In the genomic region with DNA sequence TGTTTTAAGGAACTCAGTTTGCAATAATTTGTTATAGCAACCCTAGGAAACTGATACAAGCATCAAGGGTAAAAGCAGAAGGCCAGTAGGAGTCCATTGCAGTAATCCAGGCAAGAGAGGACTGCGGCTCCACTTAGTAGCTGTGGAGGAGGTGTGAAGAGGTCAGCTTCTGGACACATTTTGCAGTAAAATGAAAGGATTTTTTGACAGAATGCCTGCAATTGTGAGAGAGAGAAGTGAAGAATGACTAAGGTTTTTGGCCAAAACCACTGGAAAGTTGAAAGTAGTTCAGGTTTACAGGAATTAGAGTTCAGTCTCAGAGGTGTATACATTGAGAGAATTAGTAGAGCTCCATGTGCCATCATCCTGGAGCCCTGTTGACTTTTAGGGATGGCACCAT, we compare ENCODE assay signal across 22 cellular contexts.
"Had no signal": no experiment of that assay in that cellular context is flagged by ENCODE, and none has a peak within 500 bp of the region (broad histone marks: within the 10 kb centered on the region; RNA-seq: fewer than 3 reads in every experiment).

No MANE protein-coding gene starts in this region.

- DNase-seq: IMR-90, Karpas-422, KG1, MM.1S, NCI-H1092 treated with DMSO at 0.1 percent for 48 hours, NCI-H1436, NCI-H187, NCI-H2029, NCI-H2081 treated with DMSO at 0.1 percent for 48 hours, NCI-H2171, NCI-H226, NCI-H446, NCI-H510A, NCI-H524 treated with DMSO at 0.1 percent for 48 hours, NCI-H69, NCI-H774, SHP77, SJCRH30 had no signal

- ATAC-seq: HepG2, Panc1, PC-3, SK-N-SH treated with all-trans-retinoic acid at 6 μM for 48 hours had no signal
